In genomic region chr1:237050185-237050584, GRCh38 we compare ENCODE assay signal across 21 cellular contexts. TPM values are rescaled to one million over a fixed set of nuclear protein-coding genes. Genes with fewer than 3 reads are reported as not detected.
DNase-seq lines count a peak whose midpoint lies in the region; ATAC-seq and TF ChIP-seq lines count a peak whose summit lies in the region.
"Had no signal": no experiment of that assay in that cellular context is flagged by ENCODE, and none has a peak within 500 bp of the region (broad histone marks: within the 10 kb centered on the region; RNA-seq: fewer than 3 reads in every experiment).

No MANE protein-coding gene starts in this region.

- H3K4me3 ChIP-seq in heart left ventricle: peak overlapping the region in 6 of 12 donors; percentile 0 to 85 (median 76)
- no peak overlapping the region for H3K4me3 ChIP-seq in endodermal cell (ENCODE audit: low read length)
- peak overlapping the region in 1 of 2 donors; percentile 28 for H3K4me3 ChIP-seq in right atrium auricular region

- no peaks in the 10 kb centered on the region for H3K9me3 Mint-ChIP-seq in endodermal cell

- TF ChIP-seq CTCF in heart left ventricle (IDR thresholded peaks at IDR 0.05) (no peak), endodermal cell (conservative IDR thresholded peaks at IDR 0.05) (no peak), right atrium auricular region (IDR thresholded peaks at IDR 0.05) (no peak)

- H3K27me3 Mint-ChIP-seq in endodermal cell (ENCODE audit: insufficient read depth): peaks cover 10% of the 10 kb centered on the region

- H3K4me1 ChIP-seq in heart left ventricle (peaks cover 0 to 52% (median 13%) of the 10 kb centered on the region in 12 donors), endodermal cell (ENCODE audit: control insufficient read depth, insufficient read depth, low read length) (peaks cover 13% of the 10 kb centered on the region), right atrium auricular region (peaks cover 0 to 20% of the 10 kb centered on the region in 2 donors)

- no peak for TF ChIP-seq POLR2A in heart left ventricle (IDR thresholded peaks at IDR 0.05)

- H3K4me3 Mint-ChIP-seq in endodermal cell: no peak overlapping the region

- no peak overlapping the region for H3K9ac ChIP-seq in endodermal cell (ENCODE audit: extremely low read depth, low read length, poor library complexity, severe bottlenecking)

- ATAC-seq in heart left ventricle (peak; percentile 49 to 57 (median 53)), HG02678 (IDR thresholded peaks at IDR 0.05; ENCODE audit: unreplicated experiment) (no peak)

- DNase-seq in heart left ventricle: no peak
- DNase-seq in cardiac septum (ENCODE audit: low spot score): no peak
- DNase-seq in endodermal cell: peak; percentile 32
- DNase-seq in right atrium auricular region (ENCODE audit: low spot score): no peak
- DNase-seq in retina: no peak
- no peak for DNase-seq in NCI-H748 treated with DMSO at 0.1 percent for 48 hours (lab: John Stamatoyannopoulos, UW)
- DNase-seq in activated CD8-positive, alpha-beta memory T cell treated with anti-CD3 and anti-CD28 coated beads for 24 hours: no peak
- DNase-seq: 8988T, Calu3, DMS79 treated with DMSO at 0.1 percent for 48 hours, NCI-H1048, NCI-H1417, NCI-H1694, NCI-H2081, NCI-H2227 treated with DMSO at 0.1 percent for 48 hours, NCI-H526 treated with DMSO at 0.1 percent for 48 hours, RPMI8226, SHP77 treated with DMSO at 0.1 percent for 48 hours had no signal

- intact Hi-C loops in heart left ventricle (cut with DNase I): loop anchor here in 1 of 10 donors (5.0 kb wide), 1 partner anchor 57 kb away; no protein-coding TSS in a partner anchor
- intact Hi-C loops in cardiac septum (cut with DNase I): no loop called here

- H3K36me3 Mint-ChIP-seq in endodermal cell (ENCODE audit: low read depth): no peaks in the 10 kb centered on the region

- 49 to 57% (median 52%) methylated on average over 6 of the region's 6 CpGs for WGBS in heart left ventricle, 4 donors
- 91 to 95% methylated on average over 6 of the region's 6 CpGs for WGBS in endodermal cell (ENCODE audit: insufficient coverage in 1 of 2, insufficient read length in 1 of 2), 2 experiments

- H3K9me3 ChIP-seq in heart left ventricle (no peaks in the 10 kb centered on the region), endodermal cell (ENCODE audit: control insufficient read depth, low read length) (no peaks in the 10 kb centered on the region), right atrium auricular region (no peaks in the 10 kb centered on the region)

- H3K27ac Mint-ChIP-seq in endodermal cell: no peak overlapping the region

- peaks cover 12% of the 10 kb centered on the region for H3K4me1 Mint-ChIP-seq in endodermal cell

- H3K27me3 ChIP-seq in heart left ventricle (peaks cover 0 to 10% (median 0%) of the 10 kb centered on the region in 9 donors), endodermal cell (ENCODE audit: control insufficient read depth, insufficient read depth, low read length, poor library complexity, severe bottlenecking) (peaks cover 12% of the 10 kb centered on the region), right atrium auricular region (no peaks in the 10 kb centered on the region)

- H3K36me3 ChIP-seq in heart left ventricle (peaks cover 0 to 7% (median 0%) of the 10 kb centered on the region in 9 donors), endodermal cell (ENCODE audit: control insufficient read depth, insufficient read depth, low read length) (no peaks in the 10 kb centered on the region), right atrium auricular region (no peaks in the 10 kb centered on the region)

- H3K27ac ChIP-seq in heart left ventricle (peak overlapping the region in 10 of 12 donors; percentile 4 to 99 (median 95)), endodermal cell (ENCODE audit: low read depth, low read length) (no peak overlapping the region), right atrium auricular region (peak overlapping the region; percentile 94 to 99)

RNA-seq across cellular contexts. Expression of gene RYR2, which starts 8.2 kb away (rescaled TPM):
- 1,000 to 10,000 TPM in 1 of 9 donors, 100 to 1,000 TPM in 8; 408 to 1,319 (median 822) TPM for total RNA-seq in heart left ventricle
- polyA plus RNA-seq in heart left ventricle: 100 to 1,000 TPM in 1 of 2 donors, 10 to 100 TPM in 1; 77.7 to 144 TPM
- total RNA-seq in cardiac septum: 572 TPM
- total RNA-seq in endodermal cell: 1 to 10 TPM in 1 of 2 donors, under 1 TPM in 1; 0.95 to 2.4 TPM
- polyA plus RNA-seq in endodermal cell (2013, experiment 1 of 2): 0.61 TPM
- polyA plus RNA-seq in endodermal cell (2013, experiment 2 of 2): 0.66 TPM
- 100 to 1,000 TPM; 392 to 756 TPM for total RNA-seq in right atrium auricular region
- polyA plus RNA-seq: BJ had no signal

RNA-seq across cellular contexts. Expression of gene MT1HL1, which starts 45.9 kb away (rescaled TPM):
- not detected for total RNA-seq in heart left ventricle
- polyA plus RNA-seq in heart left ventricle: not detected
- not detected for total RNA-seq in cardiac septum
- total RNA-seq in endodermal cell: not detected
- polyA plus RNA-seq in endodermal cell (2013, experiment 1 of 2): not detected
- not detected for polyA plus RNA-seq in endodermal cell (2013, experiment 2 of 2)
- total RNA-seq in right atrium auricular region: not detected
- total RNA-seq: Calu3, NCI-H460 had no signal
- polyA plus RNA-seq: BJ had no signal

Comparison
In these comparisons a context has a peak if more than half of its experiments do, and no peak if none do; other contexts are left out.
1. RNA of gene RYR2, which starts 8.2 kb away (total RNA-seq): 408 to 1,319 TPM in heart left ventricle, 392 to 756 TPM in right atrium auricular region and 572 TPM in cardiac septum (single experiment); 0.95 to 2.4 TPM in endodermal cell; every median in the first group is over 100 times any median in the second.